ENCODE assay signal across 19 cellular contexts in genomic region chr3:3189102-3189727, GRCh38. TPM values are rescaled to one million over a fixed set of nuclear protein-coding genes. Genes with fewer than 3 reads are reported as not detected.
DNase-seq lines count a peak whose midpoint lies in the region; ATAC-seq and TF ChIP-seq lines count a peak whose summit lies in the region.
"Had no signal": no experiment of that assay in that cellular context is flagged by ENCODE, and none has a peak within 500 bp of the region (broad histone marks: within the 10 kb centered on the region; RNA-seq: fewer than 3 reads in every experiment).

No MANE protein-coding gene starts in this region.

- no peak overlapping the region for H3K27ac Mint-ChIP-seq in activated T-helper 2 cell treated with anti-CD3 and anti-CD28 coated beads, Interferon-gamma antibody, Interleukin-2, Interleukin-4, amounts not matched to agents 10 μg/mL and 5 μg/mL and 100 μg/mL, durations not matched to agents 14 hours and 24 hours and 36 hours
- H3K27ac Mint-ChIP-seq: activated CD8-positive, alpha-beta memory T cell treated with anti-CD3 and anti-CD28 coated beads, Interleukin-2, amount 10 ng/mL, durations not matched to agents 7 days and 5 days; stimulated activated memory B cell treated with anti-CD40 and anti-IgM and Interleukin-4, amounts not matched to agents 10 μg/mL and 1 μg/mL and 100 μg/mL, for 72 hours had no signal

- peak; percentile 42; the same call in 1 of the 2 replicates for ATAC-seq in IMR-90 (ENCODE audit: low read depth)
- ATAC-seq in left lung = peak; percentile 50
- ATAC-seq in HG03442 (IDR thresholded peaks at IDR 0.05; ENCODE audit: unreplicated experiment) = no peak
- ATAC-seq: activated CD8-positive, alpha-beta memory T cell treated with anti-CD3 and anti-CD28 coated beads, Interleukin-2, amount 10 ng/mL, durations not matched to agents 7 days and 5 days; psoas muscle; stimulated activated memory B cell treated with anti-CD40 and anti-IgM and Interleukin-4, amounts not matched to agents 10 μg/mL and 1 μg/mL and 100 μg/mL, for 72 hours had no signal

- no peak overlapping the region for H3K4ac ChIP-seq in IMR-90 (ENCODE audit: low read depth, low read length)

- H3K9me1 ChIP-seq in IMR-90 (ENCODE audit: insufficient read depth, low read length) = no peaks in the 10 kb centered on the region

- CTCF ChIA-PET in IMR-90 (lab: Yijun Ruan, JAX) = no interaction called here

- DNase-seq in EH (ENCODE audit: low read depth) = peak; percentile 12
- DNase-seq in IMR-90 = peak; percentile 19
- DNase-seq in choroid plexus epithelial cell (ENCODE audit: low read depth) = peak; percentile 56
- DNase-seq in left lung = no peak
- DNase-seq in GM03348 (ENCODE audit: low spot score) = no peak
- DNase-seq in activated T-helper 2 cell treated with anti-CD3 and anti-CD28 coated beads, Interferon-gamma antibody, Interleukin-2, Interleukin-4, amounts not matched to agents 10 μg/mL and 5 μg/mL and 100 μg/mL, durations not matched to agents 14 hours and 24 hours and 36 hours (ENCODE audit: low spot score) = no peak
- DNase-seq: activated CD4-positive, CD25-positive, alpha-beta regulatory T cell; activated CD8-positive, alpha-beta memory T cell treated with anti-CD3 and anti-CD28 coated beads, Interleukin-2, amount 10 ng/mL, durations not matched to agents 7 days and 5 days; activated gamma-delta T cell; cortex of kidney; DMS 273 treated with DMSO at 0.1 percent for 48 hours; H7; immature natural killer cell; NCI-H1417; NK-92 treated with Interleukin-12 subunit alpha and Interleukin-12 subunit beta, amount 100 ng/mL, for 24 hours; psoas muscle; trophoblast cell had no signal

- H2BK20ac ChIP-seq in IMR-90 (ENCODE audit: low read depth, low read length) = no peak overlapping the region

- no peak overlapping the region for H2BK5ac ChIP-seq in IMR-90 (ENCODE audit: low read depth, low read length, poor library complexity, severe bottlenecking)

- dilution Hi-C loops in IMR-90 (cut with HindIII; ENCODE audit: low sequenced_read_pairs, unreplicated experiment) = no loop called here

- no peaks in the 10 kb centered on the region for H3K9me3 ChIP-seq in IMR-90 (ENCODE audit: control insufficient read depth, insufficient read depth, low read length)
- peaks cover 0 to 6% of the 10 kb centered on the region in 2 donors for H3K9me3 ChIP-seq in left lung

- peaks cover 35% of the 10 kb centered on the region for H3K4me1 Mint-ChIP-seq in activated T-helper 2 cell treated with anti-CD3 and anti-CD28 coated beads, Interferon-gamma antibody, Interleukin-2, Interleukin-4, amounts not matched to agents 10 μg/mL and 5 μg/mL and 100 μg/mL, durations not matched to agents 14 hours and 24 hours and 36 hours (ENCODE audit: low read depth)
- H3K4me1 Mint-ChIP-seq: stimulated activated memory B cell treated with anti-CD40 and anti-IgM and Interleukin-4, amounts not matched to agents 10 μg/mL and 1 μg/mL and 100 μg/mL, for 72 hours had no signal

- WGBS in IMR-90 (ENCODE audit: extremely low coverage in 2 of 2, insufficient read length in 1 of 2), 2 experiments = no CpG with 5 or more reads among the region's 1 CpG

- H2BK15ac ChIP-seq in IMR-90 (ENCODE audit: low read depth, low read length) = no peak overlapping the region

- H3K27me3 ChIP-seq in IMR-90 (ENCODE audit: control insufficient read depth, insufficient read depth, low read length) = no peaks in the 10 kb centered on the region
- no peaks in the 10 kb centered on the region for H3K27me3 ChIP-seq in left lung

- no peak overlapping the region for H3K9ac ChIP-seq in IMR-90 (ENCODE audit: low read depth, low read length)

- intact Hi-C loops in IMR-90 (cut with micrococcal nuclease) (no loop called here), left lung (cut with DNase I) (no loop called here)
- intact Hi-C loops in activated T-helper 2 cell treated with anti-CD3 and anti-CD28 coated beads, Interferon-gamma antibody, Interleukin-2, Interleukin-4, amounts not matched to agents 10 μg/mL and 5 μg/mL and 100 μg/mL, durations not matched to agents 14 hours and 24 hours and 36 hours (cut with micrococcal nuclease) = no loop called here

- H3K4me2 ChIP-seq in IMR-90 (ENCODE audit: low read depth, low read length) = no peak overlapping the region

- no peak overlapping the region for H2AK5ac ChIP-seq in IMR-90 (ENCODE audit: low read depth, low read length)

- no peak overlapping the region for H2AFZ ChIP-seq in IMR-90 (replicated peaks; ENCODE audit: low read length, poor library complexity)

- no peak overlapping the region for H2AK9ac ChIP-seq in IMR-90 (replicated peaks; ENCODE audit: low read depth, low read length, poor library complexity)

- TF ChIP-seq RAD21 in IMR-90 (IDR thresholded peaks at IDR 0.05; ENCODE audit: low read length) = no peak

- in situ Hi-C loops in IMR-90 (cut with MboI; ENCODE audit: low sequenced_read_pairs) = no loop called here

- no peaks in the 10 kb centered on the region for H3K36me3 Mint-ChIP-seq in activated T-helper 2 cell treated with anti-CD3 and anti-CD28 coated beads, Interferon-gamma antibody, Interleukin-2, Interleukin-4, amounts not matched to agents 10 μg/mL and 5 μg/mL and 100 μg/mL, durations not matched to agents 14 hours and 24 hours and 36 hours (ENCODE audit: low read depth)
- H3K36me3 Mint-ChIP-seq: activated CD8-positive, alpha-beta memory T cell treated with anti-CD3 and anti-CD28 coated beads, Interleukin-2, amount 10 ng/mL, durations not matched to agents 7 days and 5 days; stimulated activated memory B cell treated with anti-CD40 and anti-IgM and Interleukin-4, amounts not matched to agents 10 μg/mL and 1 μg/mL and 100 μg/mL, for 72 hours had no signal

- H2BK120ac ChIP-seq in IMR-90 (ENCODE audit: low read depth, low read length) = no peak overlapping the region

- H3K4me3 ChIP-seq in IMR-90 (ENCODE audit: insufficient read depth, low read depth, low read length) (no peak overlapping the region), choroid plexus epithelial cell (ENCODE audit: low read depth, low read length) (no peak overlapping the region), left lung (no peak overlapping the region)
- H3K4me3 ChIP-seq: psoas muscle had no signal

- H4K8ac ChIP-seq in IMR-90 (ENCODE audit: low read depth in 2 of 2, low read length in 2 of 2) = no peak overlapping the region

- no peaks in the 10 kb centered on the region for H4K20me1 ChIP-seq in IMR-90 (ENCODE audit: insufficient read depth, low read length)

- H3K79me1 ChIP-seq in IMR-90 (ENCODE audit: low read depth in 1 of 2, low read length in 2 of 2) = no peaks in the 10 kb centered on the region

- H3K36me3 ChIP-seq in IMR-90 (ENCODE audit: control insufficient read depth, insufficient read depth, low read length) = no peaks in the 10 kb centered on the region
- H3K36me3 ChIP-seq in left lung = no peaks in the 10 kb centered on the region

- peaks cover 2% of the 10 kb centered on the region for H3K27me3 Mint-ChIP-seq in activated T-helper 2 cell treated with anti-CD3 and anti-CD28 coated beads, Interferon-gamma antibody, Interleukin-2, Interleukin-4, amounts not matched to agents 10 μg/mL and 5 μg/mL and 100 μg/mL, durations not matched to agents 14 hours and 24 hours and 36 hours (ENCODE audit: low read depth)

- no peak overlapping the region for H3K23ac ChIP-seq in IMR-90 (ENCODE audit: low read depth, low read length)

- no peak overlapping the region for H3K18ac ChIP-seq in IMR-90 (ENCODE audit: low read depth, low read length)

- no peak overlapping the region for H4K91ac ChIP-seq in IMR-90 (ENCODE audit: insufficient read depth, low read depth, low read length)

- no peak overlapping the region for H3K27ac ChIP-seq in IMR-90 (ENCODE audit: insufficient read depth, low read length)
- H3K27ac ChIP-seq in left lung = no peak overlapping the region
- H3K27ac ChIP-seq: psoas muscle had no signal

- no peak overlapping the region for H3K4me3 Mint-ChIP-seq in activated T-helper 2 cell treated with anti-CD3 and anti-CD28 coated beads, Interferon-gamma antibody, Interleukin-2, Interleukin-4, amounts not matched to agents 10 μg/mL and 5 μg/mL and 100 μg/mL, durations not matched to agents 14 hours and 24 hours and 36 hours (ENCODE audit: low read depth)
- H3K4me3 Mint-ChIP-seq: activated CD8-positive, alpha-beta memory T cell treated with anti-CD3 and anti-CD28 coated beads, Interleukin-2, amount 10 ng/mL, durations not matched to agents 7 days and 5 days; immature natural killer cell; stimulated activated memory B cell treated with anti-CD40 and anti-IgM and Interleukin-4, amounts not matched to agents 10 μg/mL and 1 μg/mL and 100 μg/mL, for 72 hours had no signal

- POLR2A ChIA-PET in IMR-90 (lab: Charles Lee; ENCODE audit: unreplicated experiment) = no interaction called here

- TF ChIP-seq POLR2A in IMR-90 (IDR thresholded peaks at IDR 0.05; ENCODE audit: low read depth, low read length) = no peak

- no peaks in the 10 kb centered on the region for H3K4me1 ChIP-seq in IMR-90 (ENCODE audit: control insufficient read depth, insufficient read depth, low read length)
- no peaks in the 10 kb centered on the region for H3K4me1 ChIP-seq in left lung
- H3K4me1 ChIP-seq: psoas muscle had no signal

- H3K9me3 Mint-ChIP-seq in activated T-helper 2 cell treated with anti-CD3 and anti-CD28 coated beads, Interferon-gamma antibody, Interleukin-2, Interleukin-4, amounts not matched to agents 10 μg/mL and 5 μg/mL and 100 μg/mL, durations not matched to agents 14 hours and 24 hours and 36 hours = peaks cover 8% of the 10 kb centered on the region

- no peak overlapping the region for H3K56ac ChIP-seq in IMR-90 (ENCODE audit: extremely low read depth, insufficient read depth, low read length)

- H4K5ac ChIP-seq in IMR-90 (ENCODE audit: low read depth, low read length) = no peak overlapping the region

- no peak overlapping the region for H3K14ac ChIP-seq in IMR-90 (replicated peaks; ENCODE audit: low read depth, low read length)

- BruUV-seq in IMR-90 (replicated peaks; lab: Mats Ljungman, UMichigan) = no TSS peak

- TF ChIP-seq CTCF in IMR-90 (conservative IDR thresholded peaks at IDR 0.05; ENCODE audit: low read depth, low read length) = no peak
- TF ChIP-seq CTCF in choroid plexus epithelial cell (conservative IDR thresholded peaks at IDR 0.05; ENCODE audit: low read depth, low read length) = no peak
- TF ChIP-seq CTCF in left lung (IDR thresholded peaks at IDR 0.05) = no peak

RNA-seq across cellular contexts. Expression of gene CRBN, which starts 9.7 kb away (rescaled TPM):
- total RNA-seq in IMR-90 (2012; rRNA removed) = 33.9 and 53.9 TPM in 2 replicates
- 15.3 and 21.8 TPM in 2 replicates for polyA plus RNA-seq in IMR-90 (2012; rRNA removed)
- 4.5 and 10.9 TPM in 2 replicates for polyA plus RNA-seq in IMR-90 (2012; cell fraction: cytosol; rRNA removed)
- polyA plus RNA-seq in IMR-90 (2012; cell fraction: nucleus; rRNA removed; ENCODE audit: low replicate concordance) = 17.1 and 74.1 TPM in 2 replicates
- total RNA-seq in left lung = 10 to 100 TPM; 34.4 to 34.8 TPM
- total RNA-seq in activated T-helper 2 cell treated with anti-CD3 and anti-CD28 coated beads, Interferon-gamma antibody, Interleukin-2, Interleukin-4, amounts not matched to agents 10 μg/mL and 5 μg/mL and 100 μg/mL, durations not matched to agents 14 hours and 24 hours and 36 hours = 35.0 and 40.6 TPM in 2 replicates

Comparison
In these comparisons a context has a peak if more than half of its experiments do, and no peak if none do; other contexts are left out.
1. DNase-seq: peak in EH (single experiment), IMR-90 (single experiment) and choroid plexus epithelial cell (single experiment); none in left lung (0 of 2), GM03348 (single experiment) and activated T-helper 2 cell treated with anti-CD3 and anti-CD28 coated beads, Interferon-gamma antibody, Interleukin-2, Interleukin-4, amounts not matched to agents 10 μg/mL and 5 μg/mL and 100 μg/mL, durations not matched to agents 14 hours and 24 hours and 36 hours (single experiment).